Comparison of ENCODE assay signal across 8 cellular contexts in genomic region chr20:33732166-33732970, GRCh38. TPM values are rescaled to one million over a fixed set of nuclear protein-coding genes. Genes with fewer than 3 reads are reported as not detected.
DNase-seq lines count a peak whose midpoint lies in the region; ATAC-seq, FAIRE-seq and TF ChIP-seq lines count a peak whose summit lies in the region.

No MANE protein-coding gene starts in this region.

- TSS peak; percentile 52 for BruUV-seq in PC-3 (replicated peaks; lab: Mats Ljungman, UMichigan)

- DNase-seq in CMK (ENCODE audit: low read depth) (peak; percentile 78), PC-3 (peak; percentile 67), pancreas (peak in 5 of 6 donors; percentile 91 to 97 (median 94)), urothelium cell line (ENCODE audit: low spot score) (peak; percentile 90)
- peak; percentile 68 for DNase-seq in activated gamma-delta T cell treated with anti-CD3 and anti-CD28 coated beads, Interleukin-2, amount 50 U/mL, for 16 hours (ENCODE audit: low read depth)

- peak; percentile 64 for ATAC-seq in GM19438 (IDR thresholded peaks at IDR 0.05; ENCODE audit: low read depth, unreplicated experiment)
- ATAC-seq in HG03521 (IDR thresholded peaks at IDR 0.05; ENCODE audit: unreplicated experiment): peak; percentile 41
- peak; percentile 64 for ATAC-seq in PC-3
- ATAC-seq in gastroesophageal sphincter: peak; percentile 86
- ATAC-seq in pancreas: peak; percentile 78 to 85 (median 84)

- no peak for TF ChIP-seq EP300 in gastroesophageal sphincter (IDR thresholded peaks at IDR 0.05)

- H3K36me3 ChIP-seq in PC-3 (ENCODE audit: low read depth, low read length) (peaks cover 10% of the 10 kb centered on the region), gastroesophageal sphincter (peaks cover 0 to 8% of the 10 kb centered on the region in 2 donors), pancreas (no peaks in the 10 kb centered on the region)

- H3K9me2 ChIP-seq in PC-3 (replicated peaks; ENCODE audit: low read length): no peaks in the 10 kb centered on the region

- peak overlapping the region; percentile 75 for H3K9ac ChIP-seq in PC-3 (ENCODE audit: low read length)

- H3K27me3 ChIP-seq in PC-3 (ENCODE audit: low read length): no peaks in the 10 kb centered on the region
- H3K27me3 ChIP-seq in gastroesophageal sphincter: no peaks in the 10 kb centered on the region
- no peaks in the 10 kb centered on the region for H3K27me3 ChIP-seq in pancreas

- POLR2A ChIA-PET in PC-3 (lab: Charles Lee; ENCODE audit: unreplicated experiment): no interaction called here

- no peaks in the 10 kb centered on the region for H3F3A ChIP-seq in PC-3 (ENCODE audit: low read length, unreplicated experiment)

- TF ChIP-seq POLR2A in gastroesophageal sphincter (IDR thresholded peaks at IDR 0.05): peak in 1 of 2 donors; percentile 59

- peak; percentile 24; the same call in 1 of the 2 replicates for TF ChIP-seq CTCF in PC-3 (conservative IDR thresholded peaks at IDR 0.05; ENCODE audit: low read depth, low read length)
- TF ChIP-seq CTCF in gastroesophageal sphincter (IDR thresholded peaks at IDR 0.05): peak in 1 of 4 experiments; percentile 34
- TF ChIP-seq CTCF in pancreas (IDR thresholded peaks at IDR 0.05): no peak

- FAIRE-seq in pancreas (lab: Jason Lieb, UNC) (no peak), urothelium cell line (lab: Jason Lieb, UNC) (no peak)

- intact Hi-C loops in PC-3 (cut with micrococcal nuclease) (loop anchor here (1.0 to 5.0 kb wide), 5 partner anchors 55 to 380 kb away; partner anchors contain the start of genes CHMP4B, EIF2S2 and NECAB3), pancreas (cut with DNase I) (no loop called here)

- 13 to 17% methylated on average over 3 to 6 of the region's 68 CpGs for WGBS in gastroesophageal sphincter (ENCODE audit: low coverage in 1 of 2), 2 donors
- 1 to 2% methylated on average over 58 to 68 of the region's 68 CpGs for WGBS in pancreas, 2 donors

- H4K20me1 ChIP-seq in PC-3 (ENCODE audit: low read length): no peaks in the 10 kb centered on the region

- H3K4me1 ChIP-seq in PC-3 (ENCODE audit: insufficient read depth, low read length) (peaks cover 17% of the 10 kb centered on the region), gastroesophageal sphincter (peaks cover 0 to 31% (median 14%) of the 10 kb centered on the region in 3 donors), pancreas (peaks cover 3 to 14% (median 9%) of the 10 kb centered on the region in 3 donors)

- H2AFZ ChIP-seq in PC-3 (ENCODE audit: low read length): peak overlapping the region; percentile 75

- H3K79me2 ChIP-seq in PC-3 (ENCODE audit: low read length): 0 out of 2 replicates have a peak, but pooled peaks cover 3% of the 10 kb centered on the region

- CTCF ChIA-PET in PC-3 (lab: Charles Lee): interaction anchor here (0.5 to 1.3 kb wide), 2 partner anchors 57 to 345 kb away, joined by 3 to 4 read pairs; no protein-coding TSS in a partner anchor

- H3K4me3 ChIP-seq in PC-3 (ENCODE audit: low read length) (peak overlapping the region; percentile 73), gastroesophageal sphincter (peak overlapping the region; percentile 31 to 71), pancreas (peak overlapping the region; percentile 10 to 59 (median 41))

- H3K4me2 ChIP-seq in PC-3 (ENCODE audit: low read length): peak overlapping the region; percentile 91

- H3K27ac ChIP-seq in PC-3 (ENCODE audit: low read length) (peak overlapping the region; percentile 53), gastroesophageal sphincter (peak overlapping the region; percentile 26 to 95 (median 94)), pancreas (peak overlapping the region; percentile 89 to 96 (median 92))

- H3K9me3 ChIP-seq in PC-3 (ENCODE audit: low read length) (peaks cover 13% of the 10 kb centered on the region), gastroesophageal sphincter (peaks cover 0 to 16% (median 0%) of the 10 kb centered on the region in 3 donors), pancreas (no peaks in the 10 kb centered on the region)

RNA-seq across cellular contexts. Expression of gene ZNF341, which starts 0.6 kb away (rescaled TPM):
- total RNA-seq in PC-3 (2014; rRNA removed): 4.4 and 5.1 TPM in 2 replicates
- total RNA-seq in gastroesophageal sphincter: 1 to 10 TPM; 1.7 to 4.4 (median 2.9) TPM
- 1 to 10 TPM; 1.1 to 2.9 (median 1.4) TPM for total RNA-seq in pancreas
- 1 to 10 TPM; 4.2 to 5.7 TPM for polyA plus RNA-seq in pancreas

RNA-seq across cellular contexts. Expression of gene PXMP4, which starts 12.3 kb away (rescaled TPM):
- total RNA-seq in PC-3 (2014; rRNA removed): not detected in 2 replicates
- 1 to 10 TPM; 4.4 to 8.9 (median 6.8) TPM for total RNA-seq in gastroesophageal sphincter
- 1 to 10 TPM; 4.5 to 8.2 (median 5.7) TPM for total RNA-seq in pancreas
- polyA plus RNA-seq in pancreas: 1 to 10 TPM; 2.1 to 3.5 TPM

RNA-seq across cellular contexts. Expression of gene E2F1, which starts 46.2 kb away (rescaled TPM):
- total RNA-seq in PC-3 (2014; rRNA removed) (63.7 and 72.2 TPM in 2 replicates), gastroesophageal sphincter (1 to 10 TPM in 3 of 4 donors, under 1 TPM in 1; 0.57 to 4.4 (median 1.5) TPM), pancreas (under 1 TPM; 0.23 to 0.92 (median 0.56) TPM)
- polyA plus RNA-seq in pancreas: under 1 TPM; 0.54 to 0.91 TPM

RNA-seq across cellular contexts. Expression of gene NECAB3, which starts 58.1 kb away (rescaled TPM):
- total RNA-seq in PC-3 (2014; rRNA removed) (41.2 and 43.5 TPM in 2 replicates), gastroesophageal sphincter (10 to 100 TPM; 30.6 to 71.9 (median 52.9) TPM), pancreas (10 to 100 TPM; 15.8 to 22.4 (median 18.8) TPM)
- 10 to 100 TPM; 29.4 to 40.0 TPM for polyA plus RNA-seq in pancreas

Comparison
In these comparisons a context has a peak if more than half of its experiments do, and no peak if none do; other contexts are left out.
1. Peak in every context shown above with its lines: DNase-seq, ATAC-seq, H3K4me3 ChIP-seq and H3K27ac ChIP-seq.
2. RNA of gene E2F1, which starts 46.2 kb away (total RNA-seq): 63.7 to 72.2 TPM in PC-3; 0.57 to 4.4 TPM in gastroesophageal sphincter and 0.23 to 0.92 TPM in pancreas; every median in the first group is over 10 times any median in the second.